ENCODE assay signal across 15 cellular contexts in genomic region chr7:114765331-114766125, GRCh38.
DNase-seq lines count a peak whose midpoint lies in the region; ATAC-seq and TF ChIP-seq lines count a peak whose summit lies in the region.
"Had no signal": no experiment of that assay in that cellular context is flagged by ENCODE, and none has a peak within 500 bp of the region (broad histone marks: within the 10 kb centered on the region; RNA-seq: fewer than 3 reads in every experiment).

No MANE protein-coding gene starts in this region.

- H3K14ac ChIP-seq in trophoblast cell (ENCODE audit: low read length), result no peak overlapping the region

- H3K27me3 ChIP-seq in PC-3 (ENCODE audit: low read length) (no peaks in the 10 kb centered on the region), trophoblast cell (ENCODE audit: insufficient read depth, low read length) (no peaks in the 10 kb centered on the region)

- no peaks in the 10 kb centered on the region for H3K9me3 Mint-ChIP-seq in activated naive CD8-positive, alpha-beta T cell treated with anti-CD3 and anti-CD28 coated beads, Interleukin-2, amount 50 U/mL, for 24 hours
- H3K9me3 Mint-ChIP-seq: CD8-positive, alpha-beta memory T cell; IgD-negative memory B cell had no signal

- H4K8ac ChIP-seq in trophoblast cell (ENCODE audit: low read depth, low read length), result no peak overlapping the region

- CTCF ChIA-PET in PC-3 (lab: Charles Lee), result no interaction called here

- H3K9me3 ChIP-seq in PC-3 (ENCODE audit: low read length) (no peaks in the 10 kb centered on the region), trophoblast cell (ENCODE audit: insufficient read depth, low read depth, low read length) (no peaks in the 10 kb centered on the region)
- H3K9me3 ChIP-seq: A549, Caco-2 had no signal

- no peak overlapping the region for H3K4me2 ChIP-seq in PC-3 (ENCODE audit: low read length)
- no peak overlapping the region for H3K4me2 ChIP-seq in trophoblast cell (ENCODE audit: low read length)
- H3K4me2 ChIP-seq: A549 had no signal

- no peak overlapping the region for H3K4me3 Mint-ChIP-seq in activated naive CD8-positive, alpha-beta T cell treated with anti-CD3 and anti-CD28 coated beads, Interleukin-2, amount 50 U/mL, for 24 hours
- H3K4me3 Mint-ChIP-seq: CD14-positive monocyte; CD8-positive, alpha-beta memory T cell; IgD-negative memory B cell had no signal

- no TSS peak for BruUV-seq in PC-3 (replicated peaks; lab: Mats Ljungman, UMichigan)

- H3K23ac ChIP-seq in trophoblast cell (ENCODE audit: low read length), result no peak overlapping the region

- H3K79me2 ChIP-seq in PC-3 (ENCODE audit: low read length) (no peaks in the 10 kb centered on the region), trophoblast cell (ENCODE audit: control insufficient read depth, insufficient read depth, low read length, poor library complexity) (no peaks in the 10 kb centered on the region)

- H4K12ac ChIP-seq in trophoblast cell (ENCODE audit: low read depth, low read length), result no peak overlapping the region

- H3K36me3 ChIP-seq in PC-3 (ENCODE audit: low read depth, low read length) (no peaks in the 10 kb centered on the region), trophoblast cell (ENCODE audit: control insufficient read depth in 1 of 2, insufficient read depth in 2 of 2, low read length in 2 of 2) (no peaks in the 10 kb centered on the region)

- ATAC-seq in PC-3 (no peak), GM21619 (IDR thresholded peaks at IDR 0.05; ENCODE audit: unreplicated experiment) (no peak)
- ATAC-seq in activated naive CD8-positive, alpha-beta T cell treated with anti-CD3 and anti-CD28 coated beads, Interleukin-2, amount 50 U/mL, for 24 hours, result no peak
- ATAC-seq: A549 had no signal

- no peaks in the 10 kb centered on the region for H3K79me1 ChIP-seq in trophoblast cell (ENCODE audit: low read length)

- intact Hi-C loops in PC-3 (cut with micrococcal nuclease), result no loop called here

- peaks cover 7% of the 10 kb centered on the region for H3K4me1 ChIP-seq in PC-3 (ENCODE audit: insufficient read depth, low read length)
- no peaks in the 10 kb centered on the region for H3K4me1 ChIP-seq in trophoblast cell (ENCODE audit: control insufficient read depth in 1 of 2, insufficient read depth in 2 of 2, low read length in 2 of 2)
- H3K4me1 ChIP-seq: Caco-2 had no signal

- H3K9me2 ChIP-seq in PC-3 (replicated peaks; ENCODE audit: low read length), result no peaks in the 10 kb centered on the region

- H3K18ac ChIP-seq in trophoblast cell (ENCODE audit: low read length), result no peak overlapping the region

- H3K4ac ChIP-seq in trophoblast cell (ENCODE audit: low read depth, low read length), result no peak overlapping the region

- DNase-seq in HCEC 1CT (peak; percentile 17), PC-3 (peak; percentile 14), fibroblast of mammary gland (ENCODE audit: low read depth) (peak; percentile 19), stromal cell of bone marrow (ENCODE audit: low read depth) (peak; percentile 50), trophoblast cell (no peak)
- DNase-seq in activated naive CD8-positive, alpha-beta T cell treated with anti-CD3 and anti-CD28 coated beads, Interleukin-2, amount 50 U/mL, for 24 hours, result no peak
- DNase-seq: Caco-2; CD8-positive, alpha-beta memory T cell; DND-41; GDM1; H7 had no signal

- POLR2A ChIA-PET in PC-3 (lab: Charles Lee; ENCODE audit: unreplicated experiment), result no interaction called here

- no peak overlapping the region for H2BK5ac ChIP-seq in trophoblast cell (ENCODE audit: low read depth, low read length, poor library complexity)

- H3K27me3 Mint-ChIP-seq in activated naive CD8-positive, alpha-beta T cell treated with anti-CD3 and anti-CD28 coated beads, Interleukin-2, amount 50 U/mL, for 24 hours, result peaks cover 5% of the 10 kb centered on the region

- H4K20me1 ChIP-seq in PC-3 (ENCODE audit: low read length), result no peaks in the 10 kb centered on the region

- no peak overlapping the region for H2BK12ac ChIP-seq in trophoblast cell (ENCODE audit: low read length)

- H3K27ac ChIP-seq in PC-3 (ENCODE audit: low read length), result no peak overlapping the region
- no peak overlapping the region for H3K27ac ChIP-seq in trophoblast cell (ENCODE audit: low read depth, low read length)
- H3K27ac ChIP-seq: A549 had no signal

- H3K4me3 ChIP-seq in PC-3 (ENCODE audit: low read length), result no peak overlapping the region
- H3K4me3 ChIP-seq in fibroblast of mammary gland (ENCODE audit: control insufficient read depth, low read depth, low read length), result no peak overlapping the region
- H3K4me3 ChIP-seq in trophoblast cell (ENCODE audit: low read depth, low read length), result no peak overlapping the region
- H3K4me3 ChIP-seq: A549 had no signal

- H3K36me3 Mint-ChIP-seq in activated naive CD8-positive, alpha-beta T cell treated with anti-CD3 and anti-CD28 coated beads, Interleukin-2, amount 50 U/mL, for 24 hours (ENCODE audit: low read depth), result no peaks in the 10 kb centered on the region
- H3K36me3 Mint-ChIP-seq: CD14-positive monocyte; CD8-positive, alpha-beta memory T cell; IgD-negative memory B cell had no signal

- no peak overlapping the region for H2AK5ac ChIP-seq in trophoblast cell (ENCODE audit: low read length)

- no peak overlapping the region for H3K27ac Mint-ChIP-seq in activated naive CD8-positive, alpha-beta T cell treated with anti-CD3 and anti-CD28 coated beads, Interleukin-2, amount 50 U/mL, for 24 hours
- H3K27ac Mint-ChIP-seq: CD14-positive monocyte; CD8-positive, alpha-beta memory T cell; IgD-negative memory B cell had no signal

- no peaks in the 10 kb centered on the region for H3F3A ChIP-seq in PC-3 (ENCODE audit: low read length, unreplicated experiment)

- H3K9ac ChIP-seq in PC-3 (ENCODE audit: low read length) (no peak overlapping the region), trophoblast cell (ENCODE audit: low read length) (no peak overlapping the region)

- H4K91ac ChIP-seq in trophoblast cell (ENCODE audit: low read depth, low read length), result no peak overlapping the region

- WGBS in trophoblast cell (ENCODE audit: extremely low coverage, insufficient coverage, insufficient read length), result no CpG with 5 or more reads among the region's 2 CpGs

- TF ChIP-seq CTCF in PC-3 (conservative IDR thresholded peaks at IDR 0.05; ENCODE audit: low read depth, low read length) (no peak), fibroblast of mammary gland (conservative IDR thresholded peaks at IDR 0.05; ENCODE audit: control insufficient read depth, insufficient read depth, low read depth, low read length) (no peak)

- H3K4me1 Mint-ChIP-seq in activated naive CD8-positive, alpha-beta T cell treated with anti-CD3 and anti-CD28 coated beads, Interleukin-2, amount 50 U/mL, for 24 hours, result no peaks in the 10 kb centered on the region
- H3K4me1 Mint-ChIP-seq: CD14-positive monocyte; CD8-positive, alpha-beta memory T cell had no signal

- no peak overlapping the region for H2BK120ac ChIP-seq in trophoblast cell (ENCODE audit: insufficient read depth, low read length, poor library complexity)

- H2AFZ ChIP-seq in PC-3 (ENCODE audit: low read length) (no peak overlapping the region), trophoblast cell (ENCODE audit: insufficient read depth, low read length, poor library complexity) (no peak overlapping the region)

Comparison
In these comparisons a context has a peak if more than half of its experiments do, and no peak if none do; other contexts are left out.
1. DNase-seq: peak in HCEC 1CT (single experiment), PC-3 (single experiment), fibroblast of mammary gland (single experiment) and stromal cell of bone marrow (single experiment); none in trophoblast cell (0 of 2) and activated naive CD8-positive, alpha-beta T cell treated with anti-CD3 and anti-CD28 coated beads, Interleukin-2, amount 50 U/mL, for 24 hours (single experiment).